Comparison of ENCODE assay signal across 8 cellular contexts in genomic region chr14:35365130-35366047, GRCh38. TPM values are rescaled to one million over a fixed set of nuclear protein-coding genes. Genes with fewer than 3 reads are reported as not detected.
DNase-seq lines count a peak whose midpoint lies in the region; ATAC-seq and TF ChIP-seq lines count a peak whose summit lies in the region.

No MANE protein-coding gene starts in this region.

- peaks cover 44 to 81% (median 55%) of the 10 kb centered on the region in 3 donors for H3K4me1 ChIP-seq in esophagus squamous epithelium
- H3K4me1 ChIP-seq in ovary (ENCODE audit: insufficient read depth): peaks cover 21% of the 10 kb centered on the region
- H3K4me1 ChIP-seq in transverse colon: peaks cover 0 to 24% (median 10%) of the 10 kb centered on the region in 4 donors
- H3K4me1 ChIP-seq in HAP-1: no peaks in the 10 kb centered on the region; the same call in 1 of the 2 replicates

- peak overlapping the region; percentile 78 to 90 (median 86) for H3K27ac ChIP-seq in esophagus squamous epithelium
- peak overlapping the region in 1 of 2 donors; percentile 43 for H3K27ac ChIP-seq in ovary
- H3K27ac ChIP-seq in transverse colon: peak overlapping the region; percentile 57 to 65 (median 60)

- DNase-seq in GM03348 (ENCODE audit: low spot score) (peak; percentile 82), MG63 (peak; percentile 75), esophagus squamous epithelium (lab: John Stamatoyannopoulos, UW) (peak; percentile 18), ovary (peak in 4 of 5 donors; percentile 56 to 81 (median 68)), transverse colon (peak; percentile 68), HAP-1 (ENCODE audit: low spot score in 2 of 2) (no peak)
- peak; percentile 71 for DNase-seq in activated CD8-positive, alpha-beta memory T cell treated with anti-CD3 and anti-CD28 coated beads, Interleukin-2, amount 50 U/mL, for 4 hours

- H3K27me3 ChIP-seq in MG63 (no peaks in the 10 kb centered on the region), esophagus squamous epithelium (no peaks in the 10 kb centered on the region), ovary (no peaks in the 10 kb centered on the region), transverse colon (no peaks in the 10 kb centered on the region), HAP-1 (ENCODE audit: low read depth) (no peaks in the 10 kb centered on the region)

- intact Hi-C loops in esophagus squamous epithelium (cut with DNase I): no loop called here
- intact Hi-C loops in ovary (cut with DNase I): no loop called here
- intact Hi-C loops in transverse colon (cut with DNase I; ENCODE audit: low total_unique reads): no loop called here

- H3K4me3 ChIP-seq in MG63: no peak overlapping the region
- H3K4me3 ChIP-seq in esophagus squamous epithelium: no peak overlapping the region
- no peak overlapping the region for H3K4me3 ChIP-seq in ovary
- H3K4me3 ChIP-seq in transverse colon: no peak overlapping the region
- H3K4me3 ChIP-seq in HAP-1: no peak overlapping the region

- in situ Hi-C loops in transverse colon (cut with MboI; ENCODE audit: low pct_ligation_motif_present in 1 of 4, low pct_unique_long_range_greater_than_20kb in 1 of 4, low sequenced_read_pairs in 3 of 4): no loop called here
- in situ Hi-C loops in HAP-1 (cut with MboI; ENCODE audit: low sequenced_read_pairs): no loop called here

- H3K9me3 ChIP-seq in MG63 (no peaks in the 10 kb centered on the region), esophagus squamous epithelium (no peaks in the 10 kb centered on the region), ovary (no peaks in the 10 kb centered on the region), transverse colon (no peaks in the 10 kb centered on the region), HAP-1 (no peaks in the 10 kb centered on the region)

- H3K36me3 ChIP-seq in MG63 (no peaks in the 10 kb centered on the region), esophagus squamous epithelium (no peaks in the 10 kb centered on the region), ovary (no peaks in the 10 kb centered on the region), transverse colon (no peaks in the 10 kb centered on the region), HAP-1 (replicated peaks) (no peaks in the 10 kb centered on the region)

- peak in 1 of 4 donors; percentile 48 for TF ChIP-seq POLR2A in esophagus squamous epithelium (IDR thresholded peaks at IDR 0.05)
- no peak for TF ChIP-seq POLR2A in ovary (IDR thresholded peaks at IDR 0.05)
- no peak for TF ChIP-seq POLR2A in transverse colon (IDR thresholded peaks at IDR 0.05)

- ATAC-seq in GM18517 (IDR thresholded peaks at IDR 0.05; ENCODE audit: unreplicated experiment): no peak

- TF ChIP-seq CTCF in esophagus squamous epithelium (IDR thresholded peaks at IDR 0.05) (no peak), ovary (IDR thresholded peaks at IDR 0.05) (no peak), transverse colon (IDR thresholded peaks at IDR 0.05) (no peak)

- TF ChIP-seq EP300 in ovary (IDR thresholded peaks at IDR 0.05) (peak; percentile 36), transverse colon (IDR thresholded peaks at IDR 0.05; ENCODE audit: low read depth) (no peak)

- WGBS in esophagus squamous epithelium, 2 donors: 43 to 54% methylated on average over 7 to 8 of the region's 13 CpGs
- WGBS in ovary, 3 donors: 35 to 49% (median 45%) methylated on average over 13 of the region's 13 CpGs
- WGBS in transverse colon (ENCODE audit: low coverage in 1 of 2), 2 donors: 56 to 76% methylated on average over 2 to 13 of the region's 13 CpGs

RNA-seq across cellular contexts. Expression of gene NFKBIA, which starts 39.2 kb away (rescaled TPM):
- 37.1 and 76.7 TPM in 2 replicates for total RNA-seq in MG63 (2014; rRNA removed; shearing (Covaris generic); ENCODE audit: low replicate concordance)
- 100 to 1,000 TPM; 139 to 441 (median 298) TPM for total RNA-seq in esophagus squamous epithelium
- total RNA-seq in ovary: 1,000 to 10,000 TPM in 1 of 7 donors, 100 to 1,000 TPM in 6; 162 to 1,807 (median 236) TPM
- 100 to 1,000 TPM; 109 to 194 TPM for polyA plus RNA-seq in ovary
- 1,000 to 10,000 TPM in 1 of 4 donors, 100 to 1,000 TPM in 3; 362 to 1,916 (median 456) TPM for total RNA-seq in transverse colon

Comparison
In these comparisons a context has a peak if more than half of its experiments do, and no peak if none do; other contexts are left out.
1. DNase-seq: peak in GM03348 (single experiment), MG63 (single experiment), activated CD8-positive, alpha-beta memory T cell treated with anti-CD3 and anti-CD28 coated beads, Interleukin-2, amount 50 U/mL, for 4 hours (single experiment), esophagus squamous epithelium (single experiment), ovary (4 of 5) and transverse colon (single experiment); none in HAP-1 (0 of 2).